Comparison of ENCODE assay signal across 6 cellular contexts in genomic region chr6:44220913-44221290, GRCh38.
DNase-seq lines count a peak whose midpoint lies in the region; ATAC-seq and TF ChIP-seq lines count a peak whose summit lies in the region.

No MANE protein-coding gene starts in this region.

- no peaks in the 10 kb centered on the region for H3K36me3 ChIP-seq in ACC112 (ENCODE audit: insufficient read depth, low read length)
- peaks cover 5% of the 10 kb centered on the region for H3K36me3 ChIP-seq in WERI-Rb-1
- no peaks in the 10 kb centered on the region for H3K36me3 ChIP-seq in muscle layer of colon (ENCODE audit: insufficient read depth, low read length)

- TF ChIP-seq CTCF in WERI-Rb-1 (IDR thresholded peaks at IDR 0.05; ENCODE audit: low read depth, low read length), result no peak

- no peak for ATAC-seq in HG03469 (IDR thresholded peaks at IDR 0.05; ENCODE audit: unreplicated experiment)

- no peak overlapping the region for H2AFZ ChIP-seq in ACC112 (ENCODE audit: low read length, unreplicated experiment)

- H3K4me1 ChIP-seq in ACC112 (ENCODE audit: control insufficient read depth, insufficient read depth, low read length, unreplicated experiment) (peaks cover 44% of the 10 kb centered on the region), muscle layer of colon (ENCODE audit: insufficient read depth, low read length) (peaks cover 78% of the 10 kb centered on the region)

- DNase-seq in WERI-Rb-1, result no peak
- DNase-seq in NCI-H1092 (lab: John Stamatoyannopoulos, UW), result no peak
- DNase-seq in stimulated activated naive CD4-positive, alpha-beta T cell treated with Interleukin-2 at 50 U/mL for 16 hours (lab: John Stamatoyannopoulos, UW), result no peak

- H3K9ac ChIP-seq in muscle layer of colon (ENCODE audit: low read length), result no peak overlapping the region

- no peaks in the 10 kb centered on the region for H3K9me3 ChIP-seq in WERI-Rb-1 (ENCODE audit: severe bottlenecking)
- H3K9me3 ChIP-seq in muscle layer of colon (ENCODE audit: low read length), result no peaks in the 10 kb centered on the region

- H3K27ac ChIP-seq in ACC112 (ENCODE audit: low read depth, low read length) (peak overlapping the region; percentile 60), WERI-Rb-1 (peak overlapping the region; percentile 3; the same call in 1 of the 2 replicates), muscle layer of colon (ENCODE audit: low read depth, low read length) (peak overlapping the region; percentile 72)

- H3K4me3 ChIP-seq in ACC112 (ENCODE audit: low read depth, low read length), result no peak overlapping the region
- H3K4me3 ChIP-seq in WERI-Rb-1 (ENCODE audit: low read depth, low read length), result no peak overlapping the region
- H3K4me3 ChIP-seq in muscle layer of colon (ENCODE audit: low read depth in 1 of 2, low read length in 2 of 2), result peak overlapping the region in 1 of 2 donors; percentile 22

- no peaks in the 10 kb centered on the region for H3K27me3 ChIP-seq in ACC112 (ENCODE audit: insufficient read depth, low read length)
- H3K27me3 ChIP-seq in WERI-Rb-1 (ENCODE audit: insufficient read depth, low read depth, severe bottlenecking), result no peaks in the 10 kb centered on the region
- no peaks in the 10 kb centered on the region for H3K27me3 ChIP-seq in muscle layer of colon (ENCODE audit: control insufficient read depth in 1 of 2, insufficient read depth in 2 of 2, low read length in 2 of 2)

- peaks cover 14% of the 10 kb centered on the region for H3K79me2 ChIP-seq in ACC112 (ENCODE audit: control insufficient read depth, insufficient read depth, low read length, unreplicated experiment)

Comparison
In these comparisons a context has a peak if more than half of its experiments do, and no peak if none do; other contexts are left out.
1. H3K27ac ChIP-seq: peak in every context shown above with its lines; median percentile 72 in muscle layer of colon; 60 in ACC112; 3 in WERI-Rb-1.